In the genomic region with DNA sequence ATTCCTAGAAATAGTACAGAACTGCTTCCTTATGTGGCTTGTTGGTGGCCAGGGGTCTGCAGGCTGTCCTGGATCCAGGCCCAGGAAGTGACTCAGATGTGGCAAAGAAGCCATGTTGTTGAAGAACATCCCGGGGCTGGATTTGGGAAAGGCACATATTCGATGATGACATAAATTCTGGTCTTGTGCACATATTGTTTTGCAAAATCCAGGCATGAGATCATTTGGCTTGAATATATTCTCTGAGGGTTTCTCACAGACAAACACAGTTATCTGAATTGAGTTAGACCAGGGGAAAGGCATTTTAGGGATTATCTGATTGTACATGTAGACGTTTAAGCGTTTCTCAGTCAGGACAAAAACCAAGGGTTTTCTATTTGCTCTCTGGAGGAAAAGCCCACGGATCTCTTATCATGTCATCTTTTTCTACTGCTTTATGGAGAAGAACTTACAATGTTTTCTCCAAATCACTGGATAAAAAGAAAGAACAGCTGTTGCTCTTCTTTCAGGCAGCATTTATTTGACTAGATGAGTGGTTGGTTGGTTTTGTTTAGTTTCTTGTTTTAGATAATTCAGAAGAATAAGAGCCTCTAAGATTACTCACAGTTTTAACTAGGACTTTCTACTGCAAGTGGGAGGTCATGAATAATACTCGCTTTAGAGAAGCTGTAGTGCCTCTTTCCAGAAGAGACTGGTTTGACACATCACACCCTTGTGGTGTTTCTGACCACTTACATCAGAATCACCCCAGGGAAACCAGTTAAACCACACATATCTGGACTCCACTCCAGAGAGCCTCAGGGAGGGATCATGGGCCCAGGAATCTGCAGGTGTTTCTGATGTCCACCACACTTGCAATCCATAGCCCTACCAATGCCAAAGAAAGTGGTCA, we compare ENCODE assay signal across 8 cellular contexts. TPM values are rescaled to one million over a fixed set of nuclear protein-coding genes. Genes with fewer than 3 reads are reported as not detected.
DNase-seq lines count a peak whose midpoint lies in the region; ATAC-seq and TF ChIP-seq lines count a peak whose summit lies in the region.

No MANE protein-coding gene starts in this region.

- ATAC-seq in HG02870 (IDR thresholded peaks at IDR 0.05; ENCODE audit: unreplicated experiment) (peak; percentile 80), GM19455 (IDR thresholded peaks at IDR 0.05; ENCODE audit: unreplicated experiment) (no peak)

- peak; percentile 37 for DNase-seq in Ammon's horn (ENCODE audit: low spot score)
- peak; percentile 92 for DNase-seq in brain microvascular endothelial cell
- peak; percentile 68 for DNase-seq in mucosa of gallbladder (ENCODE audit: low spot score)
- DNase-seq in HuH-7 (ENCODE audit: low spot score): no peak
- no peak for DNase-seq in activated CD4-positive, alpha-beta T cell treated with anti-CD3 and anti-CD28 coated beads for 48 hours
- DNase-seq in SHP77 treated with DMSO at 0.1 percent for 48 hours (lab: John Stamatoyannopoulos, UW): no peak

- TF ChIP-seq CTCF in brain microvascular endothelial cell (IDR thresholded peaks at IDR 0.05; ENCODE audit: low read depth, low read length, missing control alignments): peak; percentile 40

- no peaks in the 10 kb centered on the region for H3K27me3 ChIP-seq in brain microvascular endothelial cell (replicated peaks)

- in situ Hi-C loops in brain microvascular endothelial cell (cut with HindIII; ENCODE audit: low pct_ligation_motif_present, low sequenced_read_pairs): no loop called here

- no peaks in the 10 kb centered on the region for H3K36me3 ChIP-seq in brain microvascular endothelial cell (replicated peaks)

- H3K4me3 ChIP-seq in brain microvascular endothelial cell (ENCODE audit: low read depth, low read length): no peak overlapping the region

- peak overlapping the region; percentile 94 for H3K27ac ChIP-seq in brain microvascular endothelial cell

RNA-seq across cellular contexts. Expression of a gene that starts 29.5 kb away (rescaled TPM):
- 22.5 TPM for total RNA-seq in mucosa of gallbladder

Comparison
In these comparisons a context has a peak if more than half of its experiments do, and no peak if none do; other contexts are left out.
1. DNase-seq: peak in Ammon's horn (single experiment), brain microvascular endothelial cell (single experiment) and mucosa of gallbladder (single experiment); none in HuH-7 (single experiment), activated CD4-positive, alpha-beta T cell treated with anti-CD3 and anti-CD28 coated beads for 48 hours (single experiment) and SHP77 treated with DMSO at 0.1 percent for 48 hours (single experiment).